21 cellular contexts compared by ENCODE assay signal in the genomic region with DNA sequence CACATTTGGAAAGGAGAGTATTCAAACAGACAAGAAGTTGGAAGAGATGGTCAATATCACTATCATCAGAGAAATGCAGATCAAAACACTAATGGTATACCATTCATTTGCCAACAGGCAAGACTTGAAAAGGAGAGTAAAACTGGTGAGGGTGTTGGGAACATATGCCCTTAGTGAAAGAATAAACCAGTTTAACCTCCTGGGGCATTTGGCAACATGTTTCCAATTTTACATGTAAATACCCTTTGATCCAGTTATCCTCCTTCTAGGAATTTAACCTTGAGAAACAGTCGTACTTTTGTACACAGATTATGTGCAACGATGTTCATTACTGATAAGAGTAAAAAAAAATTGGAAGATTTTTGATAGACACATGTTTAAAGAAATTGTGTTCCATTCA. TPM values are rescaled to one million over a fixed set of nuclear protein-coding genes. Genes with fewer than 3 reads are reported as not detected.
DNase-seq lines count a peak whose midpoint lies in the region; ATAC-seq, FAIRE-seq and TF ChIP-seq lines count a peak whose summit lies in the region.
"Had no signal": no experiment of that assay in that cellular context is flagged by ENCODE, and none has a peak within 500 bp of the region (broad histone marks: within the 10 kb centered on the region; RNA-seq: fewer than 3 reads in every experiment).

No MANE protein-coding gene starts in this region.

- no peak overlapping the region; the same call in 1 of the 2 replicates for H3K18ac ChIP-seq in H1 (ENCODE audit: extremely low read depth, low read length)

- TF ChIP-seq EP300 in H1 (IDR thresholded peaks at IDR 0.05; ENCODE audit: borderline replicate concordance in 1 of 2, low read depth in 2 of 2, low read length in 2 of 2): no peak
- TF ChIP-seq EP300 in HepG2 (IDR thresholded peaks at IDR 0.05; ENCODE audit: low read depth in 2 of 2, low read length in 2 of 2): peak in 1 of 2 experiments; percentile 72; a peak in 1 of 4 replicates
- TF ChIP-seq EP300 in HepG2 (CRISPR knock-in tag; IDR thresholded peaks at IDR 0.05; ENCODE audit: borderline replicate concordance): peak; percentile 41; the same call in 1 of the 2 replicates
- no peak for TF ChIP-seq EP300 in gastroesophageal sphincter (IDR thresholded peaks at IDR 0.05)

- H3K9me3 ChIP-seq in HUES64 (ENCODE audit: insufficient read depth, low read depth, low read length) (peaks cover 13% of the 10 kb centered on the region), H1 (ENCODE audit: insufficient read depth in 2 of 2, low read depth in 1 of 2, low read length in 1 of 2) (peaks cover 8 to 10% of the 10 kb centered on the region in 2 experiments), HepG2 (ENCODE audit: low read length) (no peaks in the 10 kb centered on the region), gastroesophageal sphincter (no peaks in the 10 kb centered on the region)
- H3K9me3 ChIP-seq: BE2C, Caco-2, HAP-1 had no signal

- H4K91ac ChIP-seq in H1 (replicated peaks; ENCODE audit: insufficient read length, low read length): no peak overlapping the region

- H4K20me1 ChIP-seq in H1 (replicated peaks in 1 of 2; ENCODE audit: control insufficient read depth in 1 of 2, insufficient read depth in 2 of 2, low read length in 2 of 2) (no peaks in the 10 kb centered on the region), HepG2 (ENCODE audit: insufficient read depth, low read length) (no peaks in the 10 kb centered on the region)

- no peak overlapping the region for H2BK12ac ChIP-seq in H1 (ENCODE audit: low read depth, low read length)

- BruUV-seq in HepG2 (replicated peaks; lab: Mats Ljungman, UMichigan): no TSS peak

- no peak overlapping the region for H4K5ac ChIP-seq in H1 (ENCODE audit: insufficient read length, low read depth, low read length)

- no peak overlapping the region for H2AFZ ChIP-seq in H1 (ENCODE audit: low read length)
- no peak overlapping the region for H2AFZ ChIP-seq in HepG2 (ENCODE audit: low read length)

- H3K27ac ChIP-seq in HUES64 (ENCODE audit: low read depth, low read length) (peak overlapping the region; percentile 88; the same call in 1 of the 2 replicates), H1 (ENCODE audit: low read depth, low read length) (no peak overlapping the region), HepG2 (ENCODE audit: extremely low read length, insufficient read depth, low read length) (peak overlapping the region; percentile 13), temporal lobe (ENCODE audit: low read depth, low read length) (peak overlapping the region; percentile 85), gastroesophageal sphincter (no peak overlapping the region)
- H3K27ac ChIP-seq: C4-2B had no signal

- H2BK120ac ChIP-seq in H1 (replicated peaks; ENCODE audit: low read depth, low read length): peak overlapping the region; percentile 75

- no peak overlapping the region for H3K23ac ChIP-seq in H1 (ENCODE audit: insufficient read length)

- peak; percentile 33; the same call in 1 of the 3 replicates for ATAC-seq in HepG2
- no peak for ATAC-seq in left colon
- ATAC-seq in gastroesophageal sphincter: no peak

- H3K79me2 ChIP-seq in H1 (ENCODE audit: control insufficient read depth in 1 of 2, insufficient read depth in 2 of 2, low read length in 2 of 2): no peaks in the 10 kb centered on the region
- no peaks in the 10 kb centered on the region for H3K79me2 ChIP-seq in HepG2 (ENCODE audit: insufficient read depth, low read length)

- TF ChIP-seq POLR2A in H1 (IDR thresholded peaks at IDR 0.05; ENCODE audit: control extremely low read depth in 1 of 2, low read depth in 2 of 2, low read length in 2 of 2) (no peak), HepG2 (IDR thresholded peaks at IDR 0.05; ENCODE audit: insufficient read depth in 1 of 2, low read depth in 2 of 2, low read length in 2 of 2) (no peak), gastroesophageal sphincter (IDR thresholded peaks at IDR 0.05) (no peak)

- no peak overlapping the region for H2AK5ac ChIP-seq in H1 (ENCODE audit: low read depth, low read length)

- WGBS in HUES64: 63% methylated on average over 2 of the region's 2 CpGs
- 74% methylated on average over 2 of the region's 2 CpGs; no CpG with 5 or more reads in 1 of the 2 experiments for WGBS in H1 (ENCODE audit: extremely low coverage in 1 of 2, insufficient coverage in 1 of 2, insufficient read length in 1 of 2, insufficient replicate concordance in 2 of 2, low coverage in 1 of 2, low lambda C conversion rate in 2 of 2, missing lambda C conversion rate in 1 of 2), 2 experiments
- WGBS in HepG2 (ENCODE audit: low lambda C conversion rate): 2% methylated on average over 2 of the region's 2 CpGs
- WGBS in gastroesophageal sphincter (ENCODE audit: low coverage in 1 of 2), 2 donors: 49 to 63% methylated on average over 2 of the region's 2 CpGs

- H3K36me3 ChIP-seq in HUES64 (ENCODE audit: insufficient read depth, low read length): no peaks in the 10 kb centered on the region; the same call in 1 of the 2 replicates
- H3K36me3 ChIP-seq in H1 (ENCODE audit: control insufficient read depth in 2 of 4, insufficient read depth in 4 of 4, low read length in 3 of 4): 0 out of 8 replicates have a peak, but pooled peaks cover 0 to under 1% (median 0%) of the 10 kb centered on the region in 4 experiments
- peaks cover 26 to 39% of the 10 kb centered on the region in 2 experiments for H3K36me3 ChIP-seq in HepG2 (replicated peaks in 1 of 2; ENCODE audit: control insufficient read depth in 1 of 2, insufficient read depth in 2 of 2, low read length in 2 of 2)
- no peaks in the 10 kb centered on the region for H3K36me3 ChIP-seq in gastroesophageal sphincter
- H3K36me3 ChIP-seq: BE2C, HAP-1 had no signal

- H2BK20ac ChIP-seq in H1 (ENCODE audit: low read length): no peak overlapping the region

- H3K4me1 ChIP-seq in HUES64 (ENCODE audit: insufficient read depth, low read length) (peaks cover 29% of the 10 kb centered on the region), H1 (replicated peaks in 1 of 4; ENCODE audit: control insufficient read depth in 3 of 4, insufficient read depth in 4 of 4, low read length in 3 of 4) (peaks cover 5 to 17% (median 9%) of the 10 kb centered on the region in 4 experiments; a peak in 6 of 7 replicates), HepG2 (ENCODE audit: insufficient read depth, low read length) (peaks cover 34% of the 10 kb centered on the region), gastroesophageal sphincter (no peaks in the 10 kb centered on the region)
- H3K4me1 ChIP-seq: BE2C, Caco-2, HAP-1 had no signal

- no peak for TF ChIP-seq CTCF in H1 (IDR thresholded peaks at IDR 0.05; ENCODE audit: control extremely low read depth in 1 of 3, insufficient read depth in 1 of 3, low read depth in 1 of 3, low read length in 3 of 3)
- TF ChIP-seq CTCF in HepG2 (CRISPR knock-in tag; IDR thresholded peaks at IDR 0.05): no peak
- no peak for TF ChIP-seq CTCF in gastroesophageal sphincter (IDR thresholded peaks at IDR 0.05)

- TF ChIP-seq RAD21 in H1 (IDR thresholded peaks at IDR 0.05 in 1 of 2, conservative IDR thresholded peaks at IDR 0.05 in 1 of 2; ENCODE audit: low read depth in 2 of 2, low read length in 2 of 2) (no peak), HepG2 (CRISPR knock-in tag; IDR thresholded peaks at IDR 0.05) (no peak)

- FAIRE-seq in H1 (lab: Jason Lieb, UNC): no peak
- peak; percentile 76 for FAIRE-seq in HepG2 (lab: Jason Lieb, UNC)
- FAIRE-seq: D721Med, G401.6, GM12892, GM18507 had no signal

- no peaks in the 10 kb centered on the region for H3K27me3 ChIP-seq in HUES64 (ENCODE audit: insufficient read depth, low read length)
- H3K27me3 ChIP-seq in H1 (replicated peaks in 1 of 4; ENCODE audit: control insufficient read depth in 3 of 4, extremely low read depth in 1 of 4, insufficient read depth in 3 of 4, low read length in 3 of 4): no peaks in the 10 kb centered on the region
- H3K27me3 ChIP-seq in HepG2 (ENCODE audit: control insufficient read depth in 1 of 2, insufficient read depth in 2 of 2, low read length in 2 of 2): no peaks in the 10 kb centered on the region
- H3K27me3 ChIP-seq in gastroesophageal sphincter: no peaks in the 10 kb centered on the region

- CTCF ChIA-PET in H1 (lab: Charles Lee; ENCODE audit: partially characterized antibody) (interaction anchor here (1.8 to 4.4 kb wide), 2 partner anchors 12 to 33 kb away, joined by 5 to 17 read pairs; a partner anchor contains a TSS), HepG2 (lab: Yijun Ruan, JAX; ENCODE audit: low intra/inter-chr PET ratio, low total read pairs) (no interaction called here)

- H3K79me1 ChIP-seq in H1 (ENCODE audit: low read depth, low read length): no peaks in the 10 kb centered on the region

- no peak for DNase-seq in H1 (ENCODE audit: low read depth in 1 of 2, low spot score in 2 of 2)
- DNase-seq in HepG2 (ENCODE audit: low spot score): peak; percentile 83
- DNase-seq in left colon: no peak
- DNase-seq in cerebellar cortex (ENCODE audit: low spot score): no peak
- no peak for DNase-seq in NCI-H187 (lab: John Stamatoyannopoulos, UW)
- DNase-seq: ACHN; BE2C; Caco-2; CD4-positive, alpha-beta T cell; KG1 had no signal

- H3K56ac ChIP-seq in H1 (replicated peaks; ENCODE audit: insufficient read length, low read depth, low read length): no peak overlapping the region

- in situ Hi-C loops in HepG2 (cut with HindIII; ENCODE audit: extremely low pct_ligation_motif_present, low pct_unique_long_range_greater_than_20kb): no loop called here

- H3K23me2 ChIP-seq in H1 (ENCODE audit: low read depth, low read length): no peaks in the 10 kb centered on the region; the same call in 1 of the 2 replicates

- H3K4me2 ChIP-seq in H1 (ENCODE audit: insufficient read depth in 1 of 2, low read depth in 2 of 2, low read length in 2 of 2) (0 out of 4 replicates have a peak overlapping the region, but pooled peaks of 1 of the 2 experiments have one; percentile 10), HepG2 (ENCODE audit: low read depth, low read length) (no peak overlapping the region)

- intact Hi-C loops in HepG2 (cut with micrococcal nuclease; ENCODE audit: unreplicated experiment): loop anchor here (2.0 kb wide), 1 partner anchor 22 kb away; no protein-coding TSS in a partner anchor
- intact Hi-C loops in left colon (cut with DNase I, micrococcal nuclease): no loop called here

- POLR2A ChIA-PET in H1 (lab: Charles Lee; ENCODE audit: partially characterized antibody): interaction anchor here (1.2 kb wide), 1 partner anchor 15 kb away, joined by 4 read pairs; no protein-coding TSS in a partner anchor
- POLR2A ChIA-PET in HepG2 (lab: Yijun Ruan, JAX): interaction anchor here (1.0 kb wide), 1 partner anchor 16 kb away, joined by 4 read pairs; no protein-coding TSS in a partner anchor

- H3K4ac ChIP-seq in H1 (replicated peaks; ENCODE audit: insufficient read length, low read depth, low read length): no peak overlapping the region

- no peak overlapping the region for H3K9ac ChIP-seq in HUES64 (ENCODE audit: low read depth, low read length)
- H3K9ac ChIP-seq in H1 (replicated peaks in 1 of 4; ENCODE audit: extremely low read depth in 1 of 4, low read depth in 3 of 4, low read length in 3 of 4): no peak overlapping the region
- no peak overlapping the region for H3K9ac ChIP-seq in HepG2 (ENCODE audit: insufficient read depth, low read depth, low read length)

- H3K4me3 ChIP-seq in HUES64 (ENCODE audit: low read length) (no peak overlapping the region), H1 (ENCODE audit: extremely low read depth in 1 of 4, insufficient read depth in 2 of 4, low read depth in 3 of 4, low read length in 4 of 4) (peak overlapping the region in 1 of 4 experiments; percentile 28; a peak in 1 of 8 replicates), HepG2 (replicated peaks in 1 of 3; ENCODE audit: insufficient read depth in 1 of 3, low read depth in 2 of 3, low read length in 3 of 3) (no peak overlapping the region), gastroesophageal sphincter (no peak overlapping the region)
- H3K4me3 ChIP-seq: HAP-1 had no signal

- no peak overlapping the region for H3K14ac ChIP-seq in H1 (ENCODE audit: insufficient read length)

- no peak overlapping the region for H2BK5ac ChIP-seq in H1 (ENCODE audit: low read depth, low read length)

- H4K8ac ChIP-seq in H1 (ENCODE audit: extremely low read depth, insufficient read depth, low read length): no peak overlapping the region

- no peak overlapping the region for H2BK15ac ChIP-seq in H1 (ENCODE audit: low read length)

RNA-seq across cellular contexts. Expression of a gene that starts 34.1 kb away (rescaled TPM):
- 0.15 TPM for polyA plus RNA-seq in HUES64 (2013, experiment 1 of 2)
- 0.13 TPM for polyA plus RNA-seq in HUES64 (2013, experiment 2 of 2)
- 0.13 and 0.25 TPM in 2 replicates for total RNA-seq in H1 (2021; fragmentation: NEBNext Ultra II Directional; extraction: Animal tissue kit (Norgen Biotek cat#: 25700))
- polyA plus RNA-seq in H1 (2011; rRNA removed) (0.09 and 0.14 TPM in 2 replicates), HepG2 (2011; rRNA removed) (not detected in 2 replicates)
- 0.12 TPM for polyA plus RNA-seq in H1 (2011; cell fraction: cytosol; rRNA removed)
- polyA plus RNA-seq in H1 (2011; cell fraction: nucleus; rRNA removed): not detected
- 0.08 to 0.10 TPM (median 0.08 TPM) in 3 of 4 replicates, not detected in the other for polyA plus RNA-seq in H1 (2012, experiment 1 of 2)
- 0.10 TPM for polyA plus RNA-seq in H1 (2012, experiment 2 of 2)
- 0.18 TPM for polyA plus RNA-seq in H1 (2013, experiment 1 of 2)
- 0.18 TPM for polyA plus RNA-seq in H1 (2013, experiment 2 of 2)
- polyA minus RNA-seq in H1 (2011; rRNA and poly(A)+ RNA removed): not detected in 2 replicates
- polyA minus RNA-seq in H1 (2011; cell fraction: cytosol; rRNA and poly(A)+ RNA removed): not detected
- 0.60 TPM for polyA minus RNA-seq in H1 (2011; cell fraction: nucleus; rRNA and poly(A)+ RNA removed)
- total RNA-seq in HepG2 (2016; rRNA removed; fragmentation: Illumina TruSeq; extraction: Trizol) (not detected in 2 replicates), temporal lobe (not detected), left colon (not detected), gastroesophageal sphincter (not detected)
- not detected in 2 replicates for total RNA-seq in HepG2 (2016; cell fraction: cytosol; rRNA removed; fragmentation: Illumina TruSeq; extraction: Trizol; ENCODE audit: low read depth)
- total RNA-seq in HepG2 (2016; cell fraction: insoluble cytoplasmic fraction; rRNA removed; fragmentation: Illumina TruSeq; extraction: Trizol): not detected in 2 replicates
- not detected in 2 replicates for total RNA-seq in HepG2 (2016; cell fraction: membrane; rRNA removed; fragmentation: Illumina TruSeq; extraction: Trizol)
- not detected in 2 replicates for total RNA-seq in HepG2 (2016; cell fraction: nucleus; rRNA removed; fragmentation: Illumina TruSeq; extraction: Trizol)
- polyA plus RNA-seq in HepG2 (2011; cell fraction: cytosol; rRNA removed): not detected in 2 replicates
- not detected in 2 replicates for polyA plus RNA-seq in HepG2 (2011; cell fraction: nucleus; rRNA removed)
- polyA plus RNA-seq in HepG2 (2012): not detected in 2 replicates
- polyA plus RNA-seq in HepG2 (2016; cell fraction: cytosol; fragmentation: Illumina TruSeq; extraction: Trizol; ENCODE audit: low read depth): not detected in 2 replicates
- not detected in 2 replicates for polyA plus RNA-seq in HepG2 (2016; cell fraction: insoluble cytoplasmic fraction; fragmentation: Illumina TruSeq; extraction: Trizol; ENCODE audit: low read depth)
- not detected in 2 replicates for polyA plus RNA-seq in HepG2 (2016; cell fraction: membrane; fragmentation: Illumina TruSeq; extraction: Trizol; ENCODE audit: low read depth)
- not detected in 2 replicates for polyA plus RNA-seq in HepG2 (2016; cell fraction: nucleus; fragmentation: Illumina TruSeq; extraction: Trizol; ENCODE audit: insufficient read depth, low read depth)
- not detected in 2 replicates for polyA minus RNA-seq in HepG2 (2011; rRNA and poly(A)+ RNA removed; ENCODE audit: low replicate concordance)
- polyA minus RNA-seq in HepG2 (2011; cell fraction: cytosol; rRNA and poly(A)+ RNA removed): not detected in 2 replicates
- polyA minus RNA-seq in HepG2 (2011; cell fraction: nucleus; rRNA and poly(A)+ RNA removed): not detected in 2 replicates
- total RNA-seq: Caco-2; CD4-positive, alpha-beta T cell; H4; HT-29 had no signal

Comparison
In these comparisons a context has a peak if more than half of its experiments do, and no peak if none do; other contexts are left out.
1. H3K27ac ChIP-seq: peak in HUES64 (single experiment), HepG2 (single experiment) and temporal lobe (single experiment); none in H1 (single experiment) and gastroesophageal sphincter (0 of 4).